ENCODE assay signal across 25 cellular contexts in genomic region chr2:52342458-52342857, GRCh38.
A peak's percentile ranks its signal among the peaks of the same experiment; 100 is the strongest.
DNase-seq lines count a peak whose midpoint lies in the region; ATAC-seq, FAIRE-seq and TF ChIP-seq lines count a peak whose summit lies in the region.
"Had no signal": no experiment of that assay in that cellular context is flagged by ENCODE, and none has a peak within 500 bp of the region (broad histone marks: within the 10 kb centered on the region; RNA-seq: fewer than 3 reads in every experiment).

No MANE protein-coding gene starts in this region.

- no peak overlapping the region for H2BK12ac ChIP-seq in H1 (ENCODE audit: low read depth, low read length)

- H3K79me1 ChIP-seq in H1 (ENCODE audit: low read depth, low read length) = no peaks in the 10 kb centered on the region

- H3K27me3 ChIP-seq in AG04450 (ENCODE audit: control insufficient read depth, insufficient read depth, low read length) = no peaks in the 10 kb centered on the region
- H3K27me3 ChIP-seq in PC-3 (ENCODE audit: low read length) = no peaks in the 10 kb centered on the region
- no peaks in the 10 kb centered on the region for H3K27me3 ChIP-seq in H1 (replicated peaks in 1 of 4; ENCODE audit: control insufficient read depth in 3 of 4, extremely low read depth in 1 of 4, insufficient read depth in 3 of 4, low read length in 3 of 4)
- H3K27me3 ChIP-seq: BLaER1 treated with 17β-estradiol and CSF1 and Interleukin-3, amounts not matched to agents 10 nM and 100 nM; SJSA1 had no signal

- H3F3A ChIP-seq in PC-3 (ENCODE audit: low read length, unreplicated experiment) = no peaks in the 10 kb centered on the region

- H3K23ac ChIP-seq in H1 (ENCODE audit: insufficient read length) = no peak overlapping the region

- H3K4me1 ChIP-seq in PC-3 (ENCODE audit: insufficient read depth, low read length) (no peaks in the 10 kb centered on the region), H1 (replicated peaks in 1 of 4; ENCODE audit: control insufficient read depth in 3 of 4, insufficient read depth in 4 of 4, low read length in 3 of 4) (peaks cover 0 to 23% (median 15%) of the 10 kb centered on the region in 4 experiments; a peak in 4 of 7 replicates)
- H3K4me1 ChIP-seq: BLaER1 treated with 17β-estradiol and CSF1 and Interleukin-3, amounts not matched to agents 10 nM and 100 nM; Caco-2 had no signal

- H3K9me2 ChIP-seq in PC-3 (replicated peaks; ENCODE audit: low read length) = no peaks in the 10 kb centered on the region

- H3K9ac ChIP-seq in PC-3 (ENCODE audit: low read length) (no peak overlapping the region), H1 (replicated peaks in 1 of 4; ENCODE audit: extremely low read depth in 1 of 4, low read depth in 3 of 4, low read length in 3 of 4) (no peak overlapping the region)
- H3K9ac ChIP-seq: BLaER1 treated with 17β-estradiol and CSF1 and Interleukin-3, amounts not matched to agents 10 nM and 100 nM had no signal

- H3K4me2 ChIP-seq in PC-3 (ENCODE audit: low read length) (no peak overlapping the region), H1 (ENCODE audit: insufficient read depth in 1 of 2, low read depth in 2 of 2, low read length in 2 of 2) (no peak overlapping the region)
- H3K4me2 ChIP-seq: BLaER1 treated with 17β-estradiol and CSF1 and Interleukin-3, amounts not matched to agents 10 nM and 100 nM had no signal

- no peak for FAIRE-seq in H1 (lab: Jason Lieb, UNC)
- FAIRE-seq: GM12878 had no signal

- peak overlapping the region; percentile 13 for H2BK120ac ChIP-seq in H1 (replicated peaks; ENCODE audit: low read depth, low read length)

- H2AFZ ChIP-seq in PC-3 (ENCODE audit: low read length) (no peak overlapping the region), H1 (ENCODE audit: low read length) (no peak overlapping the region)
- H2AFZ ChIP-seq: GM23338 had no signal

- H3K36me3 ChIP-seq in PC-3 (ENCODE audit: low read depth, low read length) (no peaks in the 10 kb centered on the region), H1 (ENCODE audit: control insufficient read depth in 2 of 4, insufficient read depth in 4 of 4, low read length in 3 of 4) (no peaks in the 10 kb centered on the region)
- H3K36me3 ChIP-seq: BLaER1 treated with 17β-estradiol and CSF1 and Interleukin-3, amounts not matched to agents 10 nM and 100 nM; SJSA1 had no signal

- H3K27ac ChIP-seq in AG04450 (ENCODE audit: low read depth, low read length) (no peak overlapping the region), PC-3 (ENCODE audit: low read length) (no peak overlapping the region), H1 (ENCODE audit: low read depth, low read length) (no peak overlapping the region)
- H3K27ac ChIP-seq: 22Rv1; BLaER1 treated with 17β-estradiol and CSF1 and Interleukin-3, amounts not matched to agents 10 nM and 100 nM; SJSA1 had no signal

- WGBS in H1 (ENCODE audit: extremely low coverage in 1 of 2, insufficient coverage in 1 of 2, insufficient read length in 1 of 2, insufficient replicate concordance in 2 of 2, low coverage in 1 of 2, low lambda C conversion rate in 2 of 2, missing lambda C conversion rate in 1 of 2), 2 experiments = 96% methylated on average over 4 of the region's 4 CpGs; no CpG with 5 or more reads in 1 of the 2 experiments

- no peak overlapping the region for H4K91ac ChIP-seq in H1 (replicated peaks; ENCODE audit: insufficient read length, low read length)

- TF ChIP-seq CTCF in AG04450 (IDR thresholded peaks at IDR 0.05; ENCODE audit: low read depth, low read length) = no peak
- no peak for TF ChIP-seq CTCF in PC-3 (conservative IDR thresholded peaks at IDR 0.05; ENCODE audit: low read depth, low read length)
- TF ChIP-seq CTCF in H1 (IDR thresholded peaks at IDR 0.05; ENCODE audit: control extremely low read depth in 1 of 3, insufficient read depth in 1 of 3, low read depth in 1 of 3, low read length in 3 of 3) = no peak

- CTCF ChIA-PET in AG04450 (lab: Charles Lee) (interaction anchor here (1.0 kb wide), 1 partner anchor 27 kb away, joined by 3 read pairs; no protein-coding TSS in a partner anchor), PC-3 (lab: Charles Lee) (no interaction called here), H1 (lab: Charles Lee; ENCODE audit: partially characterized antibody) (no interaction called here)

- H3K9me3 ChIP-seq in AG04450 (ENCODE audit: control insufficient read depth, insufficient read depth, low read length) (no peaks in the 10 kb centered on the region), PC-3 (ENCODE audit: low read length) (no peaks in the 10 kb centered on the region), H1 (ENCODE audit: insufficient read depth in 2 of 2, low read depth in 1 of 2, low read length in 1 of 2) (no peaks in the 10 kb centered on the region)
- H3K9me3 ChIP-seq: BLaER1 treated with 17β-estradiol and CSF1 and Interleukin-3, amounts not matched to agents 10 nM and 100 nM; Caco-2 had no signal

- H2AK5ac ChIP-seq in H1 (ENCODE audit: low read depth, low read length) = no peak overlapping the region

- H3K23me2 ChIP-seq in H1 (ENCODE audit: low read depth, low read length) = no peaks in the 10 kb centered on the region

- H3K4ac ChIP-seq in H1 (replicated peaks; ENCODE audit: insufficient read length, low read depth, low read length) = no peak overlapping the region

- H4K8ac ChIP-seq in H1 (ENCODE audit: extremely low read depth, insufficient read depth, low read length) = no peak overlapping the region

- no peak for TF ChIP-seq EP300 in H1 (IDR thresholded peaks at IDR 0.05; ENCODE audit: borderline replicate concordance in 1 of 2, low read depth in 2 of 2, low read length in 2 of 2)

- ATAC-seq in PC-3 = 0 out of 2 replicates have a peak, but pooled peaks have one; percentile 15
- ATAC-seq: GM12878, GM23338, Right ventricle myocardium inferior had no signal

- no peak overlapping the region for H4K5ac ChIP-seq in H1 (ENCODE audit: insufficient read length, low read depth, low read length)

- TF ChIP-seq POLR2A in H1 (IDR thresholded peaks at IDR 0.05; ENCODE audit: control extremely low read depth in 1 of 2, low read depth in 2 of 2, low read length in 2 of 2) = no peak

- intact Hi-C loops in PC-3 (cut with micrococcal nuclease) = no loop called here

- POLR2A ChIA-PET in AG04450 (lab: Yijun Ruan, JAX) = no interaction called here
- POLR2A ChIA-PET in PC-3 (lab: Charles Lee; ENCODE audit: unreplicated experiment) = no interaction called here
- POLR2A ChIA-PET in H1 (lab: Charles Lee; ENCODE audit: partially characterized antibody) = no interaction called here

- no TSS peak for BruUV-seq in PC-3 (replicated peaks; lab: Mats Ljungman, UMichigan)

- H2BK15ac ChIP-seq in H1 (ENCODE audit: low read length) = no peak overlapping the region

- H2BK20ac ChIP-seq in H1 (ENCODE audit: low read length) = no peak overlapping the region

- no peak overlapping the region for H3K14ac ChIP-seq in H1 (ENCODE audit: insufficient read length)

- H4K20me1 ChIP-seq in PC-3 (ENCODE audit: low read length) = no peaks in the 10 kb centered on the region
- H4K20me1 ChIP-seq in H1 (replicated peaks in 1 of 2; ENCODE audit: control insufficient read depth in 1 of 2, insufficient read depth in 2 of 2, low read length in 2 of 2) = no peaks in the 10 kb centered on the region
- H4K20me1 ChIP-seq: BLaER1 treated with 17β-estradiol and CSF1 and Interleukin-3, amounts not matched to agents 10 nM and 100 nM had no signal

- H3K4me3 ChIP-seq in AG04450 (ENCODE audit: low read depth, low read length) = no peak overlapping the region
- H3K4me3 ChIP-seq in PC-3 (ENCODE audit: low read length) = no peak overlapping the region
- H3K4me3 ChIP-seq in H1 (ENCODE audit: extremely low read depth in 1 of 4, insufficient read depth in 2 of 4, low read depth in 3 of 4, low read length in 4 of 4) = no peak overlapping the region
- H3K4me3 ChIP-seq: BLaER1 treated with 17β-estradiol and CSF1 and Interleukin-3, amounts not matched to agents 10 nM and 100 nM; GM12878; GM23338; SJSA1 had no signal

- peak; percentile 34 for DNase-seq in AG04450 (ENCODE audit: low read depth, low spot score)
- no peak for DNase-seq in PC-3
- no peak for DNase-seq in H1 (ENCODE audit: low read depth in 1 of 2, low spot score in 2 of 2)
- peak; percentile 75 for DNase-seq in iris pigment epithelial cell (ENCODE audit: low read depth)
- no peak for DNase-seq in NOMO-1 treated with dmso at 0.1 percent for 144 hours (lab: John Stamatoyannopoulos, UW; ENCODE audit: unreplicated experiment)
- DNase-seq in epidermal melanocyte (ENCODE audit: insufficient read length, low spot score) = no peak
- DNase-seq in NCI-H82 (lab: John Stamatoyannopoulos, UW) = no peak
- no peak for DNase-seq in NCI-H226
- DNase-seq: ACHN; Caco-2; CD4-positive, alpha-beta memory T cell; DND-41; KG1; NCI-H1092; NCI-H1436 treated with DMSO at 0.1 percent for 48 hours; NCI-H2029; NCI-H345; NCI-H524 treated with DMSO at 0.1 percent for 48 hours; OCI-M1 had no signal

- H3K79me2 ChIP-seq in PC-3 (ENCODE audit: low read length) (no peaks in the 10 kb centered on the region), H1 (ENCODE audit: control insufficient read depth in 1 of 2, insufficient read depth in 2 of 2, low read length in 2 of 2) (no peaks in the 10 kb centered on the region)

- H2BK5ac ChIP-seq in H1 (ENCODE audit: low read depth, low read length) = no peak overlapping the region

- no peak overlapping the region for H3K56ac ChIP-seq in H1 (replicated peaks; ENCODE audit: insufficient read length, low read depth, low read length)

- H3K18ac ChIP-seq in H1 (ENCODE audit: extremely low read depth, low read length) = no peak overlapping the region

- no peak for TF ChIP-seq RAD21 in H1 (IDR thresholded peaks at IDR 0.05 in 1 of 2, conservative IDR thresholded peaks at IDR 0.05 in 1 of 2; ENCODE audit: low read depth in 2 of 2, low read length in 2 of 2)

TF ChIP-seq in H1, 55 proteins besides CTCF, POLR2A, EP300 and RAD21:
- TF ChIP-seq TEAD4 (IDR thresholded peaks at IDR 0.05; ENCODE audit: low read depth, low read length) (no peak), MAFK (IDR thresholded peaks at IDR 0.05; ENCODE audit: low read depth, low read length) (no peak), POU5F1 (IDR thresholded peaks at IDR 0.05; ENCODE audit: low read depth, low read length) (no peak)

Comparison
In these comparisons a context has a peak if more than half of its experiments do, and no peak if none do; other contexts are left out.
1. DNase-seq: peak in AG04450 (single experiment) and iris pigment epithelial cell (single experiment); none in PC-3 (single experiment), H1 (0 of 2), NOMO-1 treated with dmso at 0.1 percent for 144 hours (single experiment), epidermal melanocyte (single experiment), NCI-H82 (single experiment) and NCI-H226 (single experiment).